In the genomic region with DNA sequence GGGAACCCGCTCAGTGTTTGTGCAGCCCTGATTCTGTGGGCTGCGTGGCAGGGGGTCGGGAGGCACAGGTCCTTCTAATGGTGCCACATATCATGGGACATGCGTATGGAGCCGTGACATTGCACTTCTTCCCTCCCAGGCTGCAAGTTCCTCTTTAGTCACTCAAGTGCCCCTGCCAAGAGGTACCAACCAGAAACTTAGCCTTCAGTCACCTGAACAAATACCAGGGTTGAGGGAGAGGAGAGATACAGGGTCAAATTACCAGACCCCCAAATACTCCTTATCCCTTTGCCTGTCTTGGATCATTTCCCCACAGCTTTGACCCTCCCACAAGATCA, we compare ENCODE assay signal across 15 cellular contexts.
DNase-seq lines count a peak whose midpoint lies in the region; ATAC-seq and TF ChIP-seq lines count a peak whose summit lies in the region.
"Had no signal": no experiment of that assay in that cellular context is flagged by ENCODE, and none has a peak within 500 bp of the region (broad histone marks: within the 10 kb centered on the region; RNA-seq: fewer than 3 reads in every experiment).

No MANE protein-coding gene starts in this region.

- H3K4me3 ChIP-seq in SK-N-SH (ENCODE audit: low read depth in 2 of 2, low read length in 1 of 2) (no peak overlapping the region), NB4 (ENCODE audit: low read depth, low read length) (no peak overlapping the region), gastrocnemius medialis (peak overlapping the region in 2 of 4 donors; percentile 17 to 40)

- H3F3A ChIP-seq in SK-N-SH (replicated peaks; ENCODE audit: insufficient read depth) = peaks cover 4% of the 10 kb centered on the region

- whole genome bisulfite sequencing in SK-N-SH (ENCODE audit: low lambda C conversion rate) = 86% methylated on average over 5 of the region's 5 CpGs

- H3K27me3 ChIP-seq in SK-N-SH (ENCODE audit: insufficient read depth) = no peaks in the 10 kb centered on the region
- no peaks in the 10 kb centered on the region for H3K27me3 ChIP-seq in gastrocnemius medialis

- in situ Hi-C loops in gastrocnemius medialis (cut with MboI; ENCODE audit: low sequenced_read_pairs in 4 of 4) = no loop called here

- H3K9me2 ChIP-seq in SK-N-SH = no peaks in the 10 kb centered on the region

- no peak overlapping the region for H2AFZ ChIP-seq in SK-N-SH (ENCODE audit: low read depth)

- CTCF ChIA-PET in SK-N-SH (lab: Yijun Ruan, JAX) = no interaction called here

- H3K4me2 ChIP-seq in SK-N-SH = 0 out of 2 replicates have a peak overlapping the region, but pooled peaks have one; percentile 29

- H3K36me3 ChIP-seq in SK-N-SH (replicated peaks in 1 of 2; ENCODE audit: control insufficient read depth in 1 of 2, insufficient read depth in 2 of 2, low read length in 1 of 2) = no peaks in the 10 kb centered on the region
- H3K36me3 ChIP-seq in gastrocnemius medialis = no peaks in the 10 kb centered on the region

- H3K79me2 ChIP-seq in SK-N-SH (ENCODE audit: insufficient read depth) = no peaks in the 10 kb centered on the region

- intact Hi-C loops in gastrocnemius medialis (cut with DNase I; ENCODE audit: low total_unique reads) = no loop called here

- H3K4me1 ChIP-seq in SK-N-SH (ENCODE audit: control insufficient read depth in 1 of 2, insufficient read depth in 2 of 2, low read depth in 1 of 2, low read length in 1 of 2) = peaks cover 7 to 47% of the 10 kb centered on the region in 2 experiments; a peak in 2 of 4 replicates
- H3K4me1 ChIP-seq in gastrocnemius medialis = peaks cover 10 to 12% of the 10 kb centered on the region in 2 donors

- POLR2A ChIA-PET in SK-N-SH (lab: Yijun Ruan, JAX) = no interaction called here

- H3K9ac ChIP-seq in SK-N-SH = no peak overlapping the region

- TF ChIP-seq CTCF in SK-N-SH (IDR thresholded peaks at IDR 0.05) (no peak), NB4 (IDR thresholded peaks at IDR 0.05; ENCODE audit: low read depth, low read length) (no peak), gastrocnemius medialis (IDR thresholded peaks at IDR 0.05 in 4 of 5, conservative IDR thresholded peaks at IDR 0.05 in 1 of 5) (no peak)

- no peak for TF ChIP-seq RAD21 in SK-N-SH (IDR thresholded peaks at IDR 0.05; ENCODE audit: low read length)

- no peaks in the 10 kb centered on the region for H4K20me1 ChIP-seq in SK-N-SH (ENCODE audit: insufficient read depth)

- DNase-seq in SK-N-SH (no peak), NB4 (ENCODE audit: low read depth) (peak; percentile 36), gastrocnemius medialis (no peak), NCI-H69 (lab: John Stamatoyannopoulos, UW) (no peak), activated gamma-delta T cell (lab: John Stamatoyannopoulos, UW) (no peak)
- DNase-seq in NK-92 treated with Interleukin-12 subunit alpha and Interleukin-12 subunit beta, amount 100 ng/mL, for 24 hours (lab: John Stamatoyannopoulos, UW) = no peak
- DNase-seq: DMS 273 treated with DMSO at 0.1 percent for 48 hours, GOT3, KG1, NCI-H1105, NCI-H1694, NCI-H226, NCI-H524 treated with DMSO at 0.1 percent for 48 hours had no signal

- TF ChIP-seq EP300 in SK-N-SH (IDR thresholded peaks at IDR 0.05; ENCODE audit: borderline replicate concordance in 1 of 2, low read depth in 1 of 2, low read length in 1 of 2) = no peak

- TF ChIP-seq POLR2A in NB4 (IDR thresholded peaks at IDR 0.05; ENCODE audit: extremely low read depth, insufficient read length) = no peak
- TF ChIP-seq POLR2A in gastrocnemius medialis (IDR thresholded peaks at IDR 0.05) = no peak

- ATAC-seq in SK-N-SH treated with all-trans-retinoic acid at 6 μM for 48 hours (no peak), gastrocnemius medialis (peak; percentile 65 to 77)

- H3K27ac ChIP-seq in SK-N-SH (ENCODE audit: low read depth in 2 of 2, low read length in 1 of 2) (no peak overlapping the region; a peak in 2 of 4 replicates), cingulate gyrus (ENCODE audit: low read depth, low read length) (peak overlapping the region; percentile 54), gastrocnemius medialis (peak overlapping the region in 2 of 4 donors; percentile 38 to 49)

- H3K9me3 ChIP-seq in SK-N-SH = no peaks in the 10 kb centered on the region
- H3K9me3 ChIP-seq in gastrocnemius medialis = no peaks in the 10 kb centered on the region

TF ChIP-seq in SK-N-SH, 30 proteins besides CTCF, POLR2A, EP300 and RAD21 (continues in another document):
- TF ChIP-seq GATA2 (CRISPR knock-in tag; IDR thresholded peaks at IDR 0.05) (no peak), NRF1 (IDR thresholded peaks at IDR 0.05; ENCODE audit: low read depth, low read length) (no peak), FOXJ3 (CRISPR knock-in tag; IDR thresholded peaks at IDR 0.05) (no peak), JUND (IDR thresholded peaks at IDR 0.05) (no peak), SIN3A (IDR thresholded peaks at IDR 0.05; ENCODE audit: borderline replicate concordance, low read depth, low read length) (no peak), FOSL2 (IDR thresholded peaks at IDR 0.05; ENCODE audit: borderline replicate concordance, low read depth) (no peak), TCF12 (IDR thresholded peaks at IDR 0.05) (no peak), ELF1 (IDR thresholded peaks at IDR 0.05) (no peak), EZH2phosphoT487 (IDR thresholded peaks at IDR 0.05; ENCODE audit: borderline replicate concordance, low read depth) (no peak), GABPA (IDR thresholded peaks at IDR 0.05; ENCODE audit: low read depth) (no peak)
- TF ChIP-seq, protein P1, sequence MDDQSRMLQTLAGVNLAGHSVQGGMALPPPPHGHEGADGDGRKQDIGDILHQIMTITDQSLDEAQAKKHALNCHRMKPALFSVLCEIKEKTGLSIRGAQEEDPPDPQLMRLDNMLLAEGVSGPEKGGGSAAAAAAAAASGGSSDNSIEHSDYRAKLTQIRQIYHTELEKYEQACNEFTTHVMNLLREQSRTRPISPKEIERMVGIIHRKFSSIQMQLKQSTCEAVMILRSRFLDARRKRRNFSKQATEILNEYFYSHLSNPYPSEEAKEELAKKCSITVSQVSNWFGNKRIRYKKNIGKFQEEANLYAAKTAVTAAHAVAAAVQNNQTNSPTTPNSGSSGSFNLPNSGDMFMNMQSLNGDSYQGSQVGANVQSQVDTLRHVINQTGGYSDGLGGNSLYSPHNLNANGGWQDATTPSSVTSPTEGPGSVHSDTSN (IDR thresholded peaks at IDR 0.05) = no peak
- TF ChIP-seq, protein P2, sequence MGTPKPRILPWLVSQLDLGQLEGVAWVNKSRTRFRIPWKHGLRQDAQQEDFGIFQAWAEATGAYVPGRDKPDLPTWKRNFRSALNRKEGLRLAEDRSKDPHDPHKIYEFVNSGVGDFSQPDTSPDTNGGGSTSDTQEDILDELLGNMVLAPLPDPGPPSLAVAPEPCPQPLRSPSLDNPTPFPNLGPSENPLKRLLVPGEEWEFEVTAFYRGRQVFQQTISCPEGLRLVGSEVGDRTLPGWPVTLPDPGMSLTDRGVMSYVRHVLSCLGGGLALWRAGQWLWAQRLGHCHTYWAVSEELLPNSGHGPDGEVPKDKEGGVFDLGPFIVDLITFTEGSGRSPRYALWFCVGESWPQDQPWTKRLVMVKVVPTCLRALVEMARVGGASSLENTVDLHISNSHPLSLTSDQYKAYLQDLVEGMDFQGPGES (IDR thresholded peaks at IDR 0.05; ENCODE audit: low read depth, low read length) = no peak

TF ChIP-seq in SK-N-SH treated with all-trans-retinoic acid at 6 μM for 48 hours, 23 proteins besides CTCF, POLR2A, EP300 and RAD21:
- no peak for TF ChIP-seq RARB (CRISPR knock-in tag; IDR thresholded peaks at IDR 0.05)
- no peak for TF ChIP-seq CREB5 (CRISPR knock-in tag; IDR thresholded peaks at IDR 0.05; ENCODE audit: low read depth)
- no peak for TF ChIP-seq ZC3H10 (CRISPR knock-in tag; IDR thresholded peaks at IDR 0.05)
- TF ChIP-seq ZFP3 (CRISPR knock-in tag; IDR thresholded peaks at IDR 0.05) = no peak
- no peak for TF ChIP-seq CSRNP3 (CRISPR knock-in tag; IDR thresholded peaks at IDR 0.05)
- no peak for TF ChIP-seq TCF4 (CRISPR knock-in tag; IDR thresholded peaks at IDR 0.05; ENCODE audit: borderline replicate concordance)
- TF ChIP-seq BACH2 (CRISPR knock-in tag; IDR thresholded peaks at IDR 0.05; ENCODE audit: borderline replicate concordance) = no peak
- TF ChIP-seq, protein P3, sequence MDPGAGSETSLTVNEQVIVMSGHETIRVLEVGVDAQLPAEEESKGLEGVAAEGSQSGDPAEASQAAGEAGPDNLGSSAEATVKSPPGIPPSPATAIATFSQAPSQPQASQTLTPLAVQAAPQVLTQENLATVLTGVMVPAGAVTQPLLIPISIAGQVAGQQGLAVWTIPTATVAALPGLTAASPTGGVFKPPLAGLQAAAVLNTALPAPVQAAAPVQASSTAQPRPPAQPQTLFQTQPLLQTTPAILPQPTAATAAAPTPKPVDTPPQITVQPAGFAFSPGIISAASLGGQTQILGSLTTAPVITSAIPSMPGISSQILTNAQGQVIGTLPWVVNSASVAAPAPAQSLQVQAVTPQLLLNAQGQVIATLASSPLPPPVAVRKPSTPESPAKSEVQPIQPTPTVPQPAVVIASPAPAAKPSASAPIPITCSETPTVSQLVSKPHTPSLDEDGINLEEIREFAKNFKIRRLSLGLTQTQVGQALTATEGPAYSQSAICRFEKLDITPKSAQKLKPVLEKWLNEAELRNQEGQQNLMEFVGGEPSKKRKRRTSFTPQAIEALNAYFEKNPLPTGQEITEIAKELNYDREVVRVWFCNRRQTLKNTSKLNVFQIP (CRISPR knock-in tag; IDR thresholded peaks at IDR 0.05; ENCODE audit: borderline replicate concordance, low read depth) = no peak
TF ChIP-seq in SK-N-SH treated with all-trans-retinoic acid at 6 μM for 48 hours: peak in this region for 0.
